1 cellular context compared by ENCODE assay signal in genomic region chr6:159989882-159990480, GRCh38.
TF ChIP-seq lines count a peak whose summit lies in the region.

No MANE protein-coding gene starts in this region.

TF ChIP-seq in GM12878, 131 proteins besides CTCF, POLR2A, EP300 and RAD21 (continued from another document and continues in another):
- TF ChIP-seq E2F4 (IDR thresholded peaks at IDR 0.05; ENCODE audit: low read depth, low read length) (no peak), MLLT1 (IDR thresholded peaks at IDR 0.05) (peak; percentile 15; the same call in 1 of the 2 replicates), NR2C1 (IDR thresholded peaks at IDR 0.05) (no peak), PAX5 (IDR thresholded peaks at IDR 0.05; ENCODE audit: borderline replicate concordance, low read depth, low read length) (no peak), DPF2 (IDR thresholded peaks at IDR 0.05) (0 out of 2 replicates have a peak, but pooled peaks have one; percentile 31), RUNX3 (IDR thresholded peaks at IDR 0.05; ENCODE audit: low read length) (0 out of 2 replicates have a peak, but pooled peaks have one; percentile 21), NFIC (IDR thresholded peaks at IDR 0.05; ENCODE audit: low read depth, low read length) (no peak), STAT3 (IDR thresholded peaks at IDR 0.05; ENCODE audit: low read depth, low read length) (no peak), POLR2AphosphoS5 (IDR thresholded peaks at IDR 0.05; ENCODE audit: low read length) (peak; percentile 50; the same call in 1 of the 2 replicates), PBX3 (IDR thresholded peaks at IDR 0.05; ENCODE audit: insufficient replicate concordance, low read depth, low read length) (no peak), CHD1 (IDR thresholded peaks at IDR 0.05; ENCODE audit: low read depth, low read length) (no peak), EED (IDR thresholded peaks at IDR 0.05; ENCODE audit: low read depth) (no peak), NRF1 (conservative IDR thresholded peaks at IDR 0.05; ENCODE audit: low read depth, low read length) (no peak), E2F8 (IDR thresholded peaks at IDR 0.05; ENCODE audit: low read depth, partially characterized antibody) (no peak), SPI1 (IDR thresholded peaks at IDR 0.05; ENCODE audit: borderline replicate concordance, insufficient read depth, low read depth, low read length) (peak; percentile 93), HDAC6 (IDR thresholded peaks at IDR 0.05; ENCODE audit: unreplicated experiment) (no peak), RCOR1 (conservative IDR thresholded peaks at IDR 0.05; ENCODE audit: low read depth, low read length) (no peak), PKNOX1 (IDR thresholded peaks at IDR 0.05) (peak; percentile 38; the same call in 1 of the 2 replicates), SRF (IDR thresholded peaks at IDR 0.05; ENCODE audit: low read depth in 2 of 2, low read length in 2 of 2) (no peak), NKRF (conservative IDR thresholded peaks at IDR 0.05) (no peak), ZNF217 (IDR thresholded peaks at IDR 0.05) (no peak), USF1 (IDR thresholded peaks at IDR 0.05; ENCODE audit: borderline replicate concordance, extremely low read length, insufficient read depth, low read depth, low read length) (no peak), MTA2 (IDR thresholded peaks at IDR 0.05; ENCODE audit: low read depth) (no peak), IRF4 (IDR thresholded peaks at IDR 0.05; ENCODE audit: low read depth, low read length) (no peak), TCF12 (IDR thresholded peaks at IDR 0.05; ENCODE audit: low read depth, low read length) (no peak), LARP7 (IDR thresholded peaks at IDR 0.05) (no peak), ESRRA (IDR thresholded peaks at IDR 0.05; ENCODE audit: low read length) (no peak), MYB (IDR thresholded peaks at IDR 0.05; ENCODE audit: borderline replicate concordance, low read depth, low read length) (no peak), MEF2B (IDR thresholded peaks at IDR 0.05; ENCODE audit: partially characterized antibody, poor library complexity, severe bottlenecking) (no peak), EZH2 (IDR thresholded peaks at IDR 0.05; ENCODE audit: borderline replicate concordance, control insufficient read depth, low read depth, low read length) (no peak), SMC3 (IDR thresholded peaks at IDR 0.05; ENCODE audit: borderline replicate concordance, low read length) (no peak), ZNF622 (IDR thresholded peaks at IDR 0.05) (no peak), SIX5 (IDR thresholded peaks at IDR 0.05; ENCODE audit: low read depth, low read length, severe bottlenecking) (no peak), PAX8 (IDR thresholded peaks at IDR 0.05) (no peak), SREBF1 (IDR thresholded peaks at IDR 0.05; ENCODE audit: low read length) (no peak), ATF7 (IDR thresholded peaks at IDR 0.05; ENCODE audit: low read depth) (0 out of 2 replicates have a peak, but pooled peaks have one; percentile 6), FOS (IDR thresholded peaks at IDR 0.05; ENCODE audit: borderline replicate concordance, extremely low read depth, insufficient read length) (no peak), BHLHE40 (IDR thresholded peaks at IDR 0.05; ENCODE audit: borderline replicate concordance in 1 of 2, low read depth in 2 of 2, low read length in 1 of 2) (peak; percentile 13 to 56; a peak in 1 of 4 replicates), RELA (IDR thresholded peaks at IDR 0.05; ENCODE audit: borderline replicate concordance, partially characterized antibody) (no peak), JUNB (IDR thresholded peaks at IDR 0.05) (peak; percentile 45), SMAD5 (IDR thresholded peaks at IDR 0.05; ENCODE audit: low read depth) (no peak), ZSCAN29 (IDR thresholded peaks at IDR 0.05) (no peak), RELB (IDR thresholded peaks at IDR 0.05; ENCODE audit: low read depth) (no peak; the same call in 1 of the 2 replicates), TCF3 (IDR thresholded peaks at IDR 0.05; ENCODE audit: borderline replicate concordance, insufficient read depth, low read depth, low read length) (no peak), CHD2 (IDR thresholded peaks at IDR 0.05; ENCODE audit: borderline replicate concordance, low read depth, low read length) (peak; percentile 77; the same call in 1 of the 2 replicates), IRF5 (IDR thresholded peaks at IDR 0.05; ENCODE audit: borderline replicate concordance) (no peak), USF2 (IDR thresholded peaks at IDR 0.05; ENCODE audit: borderline replicate concordance, low read depth, low read length) (no peak), CREB1 (IDR thresholded peaks at IDR 0.05; ENCODE audit: low read depth) (no peak)
